1 cellular context compared by ENCODE assay signal in the genomic region with DNA sequence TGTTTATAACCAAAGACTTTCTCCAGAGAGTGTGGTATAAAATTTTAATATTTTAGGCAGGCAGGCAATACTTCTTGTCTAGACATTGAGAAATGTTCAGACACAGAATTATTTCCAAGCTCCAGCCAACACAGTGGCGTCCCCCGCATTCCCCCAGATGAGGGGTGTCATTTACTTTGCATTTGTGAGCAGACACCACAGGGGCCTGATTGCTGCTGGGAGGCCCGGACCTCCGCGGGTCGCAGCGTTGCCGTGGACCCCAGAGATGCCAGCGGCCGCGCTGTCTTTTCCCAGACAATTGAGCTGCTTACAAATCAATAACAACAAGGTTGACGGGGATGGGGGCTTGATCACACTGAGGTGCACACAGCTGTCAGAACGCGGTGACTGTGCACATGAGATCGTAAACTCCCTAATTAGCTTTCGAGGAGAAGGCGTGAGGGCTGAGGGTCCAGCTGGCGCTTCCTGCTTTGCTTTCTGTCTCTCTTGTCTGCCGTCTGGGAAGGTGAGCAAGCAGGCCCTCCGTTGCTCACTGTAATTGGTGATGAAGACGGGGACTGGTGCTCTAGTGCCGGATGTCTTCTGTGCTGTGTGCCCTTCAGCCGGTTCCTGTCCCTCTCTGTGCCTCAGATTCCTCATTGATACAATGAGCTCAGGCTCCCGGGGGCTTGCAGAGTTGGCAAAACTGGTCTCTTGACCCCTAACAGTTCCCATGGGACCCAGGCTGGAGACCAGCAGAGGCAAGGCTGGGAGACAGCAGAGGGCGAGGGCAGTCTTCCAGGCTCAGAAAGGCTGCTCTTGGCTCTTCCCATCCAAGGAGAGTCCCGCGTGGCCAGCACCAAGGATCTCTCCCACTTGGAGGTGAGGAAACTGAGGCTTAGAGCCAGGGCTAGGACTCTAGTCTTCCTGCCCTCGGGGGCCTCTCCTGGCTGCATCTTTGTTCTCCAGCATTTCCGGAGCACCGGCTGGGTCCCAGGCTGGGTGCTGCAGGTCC.
TF ChIP-seq lines count a peak whose summit lies in the region.

No MANE protein-coding gene starts in this region.

TF ChIP-seq in H1, 55 proteins besides CTCF, POLR2A, EP300 and RAD21:
- no peak for TF ChIP-seq ATF2 (IDR thresholded peaks at IDR 0.05; ENCODE audit: low read length)
- TF ChIP-seq NANOG (IDR thresholded peaks at IDR 0.05; ENCODE audit: insufficient read depth, low read depth, low read length, poor library complexity, severe bottlenecking) = peak; percentile 54
- TF ChIP-seq FOSL1 (IDR thresholded peaks at IDR 0.05; ENCODE audit: insufficient read depth, low read depth, low read length) = no peak
- no peak for TF ChIP-seq MAFK (IDR thresholded peaks at IDR 0.05; ENCODE audit: low read depth, low read length)
- TF ChIP-seq CHD1 (IDR thresholded peaks at IDR 0.05; ENCODE audit: low read depth, low read length) = no peak
- TF ChIP-seq KDM1A (IDR thresholded peaks at IDR 0.05; ENCODE audit: borderline replicate concordance, low read length) = 0 out of 2 replicates have a peak, but pooled peaks have one; percentile 28
- TF ChIP-seq CEBPB (IDR thresholded peaks at IDR 0.05; ENCODE audit: low read depth, low read length) = no peak
